Comparison of ENCODE assay signal across 11 cellular contexts in the genomic region with DNA sequence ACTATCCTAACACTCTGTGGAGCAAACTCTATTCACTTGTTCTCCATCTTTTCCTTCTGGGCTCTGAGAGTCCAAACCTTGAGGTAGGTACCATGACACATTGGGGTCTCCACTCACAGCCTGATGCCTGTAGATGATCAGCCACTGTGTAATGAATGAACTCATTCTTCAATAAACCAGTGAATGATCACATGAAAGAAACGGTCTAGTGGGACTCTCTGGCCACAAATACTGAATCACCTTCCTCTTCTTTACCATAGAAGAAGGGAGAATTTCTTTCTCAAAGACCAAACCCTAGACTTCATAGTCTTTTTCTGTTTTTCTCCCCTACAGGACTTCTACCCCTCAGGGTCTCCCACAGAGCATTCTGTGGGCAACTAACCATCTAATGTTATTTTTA. TPM values are rescaled to one million over a fixed set of nuclear protein-coding genes. Genes with fewer than 3 reads are reported as not detected.
DNase-seq lines count a peak whose midpoint lies in the region; ATAC-seq and TF ChIP-seq lines count a peak whose summit lies in the region.
"Had no signal": no experiment of that assay in that cellular context is flagged by ENCODE, and none has a peak within 500 bp of the region (broad histone marks: within the 10 kb centered on the region; RNA-seq: fewer than 3 reads in every experiment).

No MANE protein-coding gene starts in this region.

- peak; percentile 14 for ATAC-seq in GM18519 (IDR thresholded peaks at IDR 0.05; ENCODE audit: low FRiP score, unreplicated experiment)
- ATAC-seq in GM21619 (IDR thresholded peaks at IDR 0.05; ENCODE audit: unreplicated experiment) = peak; percentile 49
- peak; percentile 14 for ATAC-seq in HG03565 (IDR thresholded peaks at IDR 0.05; ENCODE audit: unreplicated experiment)

- DNase-seq in GM03348 (ENCODE audit: low spot score) = no peak
- no peak for DNase-seq in left ventricle myocardium inferior
- DNase-seq in ureter (ENCODE audit: low spot score) = no peak
- no peak for DNase-seq in NCI-H1105 (lab: John Stamatoyannopoulos, UW)
- DNase-seq: amygdala, right lobe of liver, Right ventricle myocardium superior had no signal

- H3K27ac ChIP-seq in cingulate gyrus (ENCODE audit: low read depth, low read length) (peak overlapping the region; percentile 8), left ventricle myocardium inferior (replicated peaks) (no peak overlapping the region)
- H3K27ac ChIP-seq: right lobe of liver had no signal

- H3K9me3 ChIP-seq in left ventricle myocardium inferior (replicated peaks) = peaks cover 33% of the 10 kb centered on the region
- H3K9me3 ChIP-seq: right lobe of liver had no signal

- no peak overlapping the region for H3K4me3 ChIP-seq in left ventricle myocardium inferior
- H3K4me3 ChIP-seq: right lobe of liver had no signal

- H3K36me3 ChIP-seq in left ventricle myocardium inferior = peaks cover 9% of the 10 kb centered on the region
- H3K36me3 ChIP-seq: right lobe of liver had no signal

- H3K27me3 ChIP-seq in left ventricle myocardium inferior (ENCODE audit: low read depth) = no peaks in the 10 kb centered on the region
- H3K27me3 ChIP-seq: right lobe of liver had no signal

- no peaks in the 10 kb centered on the region for H3K4me1 ChIP-seq in left ventricle myocardium inferior
- H3K4me1 ChIP-seq: right lobe of liver had no signal

- no peak for TF ChIP-seq CTCF in left ventricle myocardium inferior (IDR thresholded peaks at IDR 0.05; ENCODE audit: borderline replicate concordance)

- intact Hi-C loops in left ventricle myocardium inferior (cut with micrococcal nuclease) = no loop called here

RNA-seq across cellular contexts. Expression of a gene that starts 20.5 kb away (rescaled TPM):
- 68.2 TPM for total RNA-seq in left ventricle myocardium inferior
- total RNA-seq in ureter = 134 TPM
